Comparison of ENCODE assay signal across 10 cellular contexts in genomic region chr15:72796210-72796514, GRCh38. TPM values are rescaled to one million over a fixed set of nuclear protein-coding genes. Genes with fewer than 3 reads are reported as not detected.
DNase-seq lines count a peak whose midpoint lies in the region; ATAC-seq, FAIRE-seq and TF ChIP-seq lines count a peak whose summit lies in the region.
"Had no signal": no experiment of that assay in that cellular context is flagged by ENCODE, and none has a peak within 500 bp of the region (broad histone marks: within the 10 kb centered on the region; RNA-seq: fewer than 3 reads in every experiment).

No MANE protein-coding gene starts in this region.

- WGBS in right cardiac atrium, result 74% methylated on average over 7 of the region's 7 CpGs
- 23% methylated on average over 7 of the region's 7 CpGs for WGBS in HepG2 (ENCODE audit: low lambda C conversion rate)

- H2AFZ ChIP-seq in HepG2 (ENCODE audit: low read length), result no peak overlapping the region

- H3K27me3 Mint-ChIP-seq in activated naive CD8-positive, alpha-beta T cell treated with anti-CD3 and anti-CD28 coated beads for 36 hours, result peaks cover 61% of the 10 kb centered on the region

- DNase-seq in Right ventricle myocardium superior (no peak), right cardiac atrium (no peak), HepG2 (ENCODE audit: low spot score) (no peak), upper lobe of right lung (no peak), middle frontal gyrus (ENCODE audit: extremely low spot score, low spot score) (no peak), omental fat pad (ENCODE audit: low spot score) (no peak), occipital lobe (lab: John Stamatoyannopoulos, UW) (no peak)
- DNase-seq in activated naive CD8-positive, alpha-beta T cell treated with anti-CD3 and anti-CD28 coated beads for 36 hours, result no peak
- DNase-seq: NCI-H187 treated with DMSO at 0.1 percent for 48 hours had no signal

- H3K9me3 Mint-ChIP-seq in activated naive CD8-positive, alpha-beta T cell treated with anti-CD3 and anti-CD28 coated beads for 36 hours, result no peaks in the 10 kb centered on the region

- no peak for TF ChIP-seq RAD21 in HepG2 (CRISPR knock-in tag; IDR thresholded peaks at IDR 0.05)

- POLR2A ChIA-PET in HepG2 (lab: Yijun Ruan, JAX), result no interaction called here

- no peak for TF ChIP-seq POLR2A in HepG2 (IDR thresholded peaks at IDR 0.05; ENCODE audit: insufficient read depth in 1 of 2, low read depth in 2 of 2, low read length in 2 of 2)

- no peak overlapping the region for H3K27ac Mint-ChIP-seq in activated naive CD8-positive, alpha-beta T cell treated with anti-CD3 and anti-CD28 coated beads for 36 hours

- H3K9me3 ChIP-seq in right cardiac atrium (ENCODE audit: control insufficient read depth, low read length), result no peaks in the 10 kb centered on the region
- no peaks in the 10 kb centered on the region for H3K9me3 ChIP-seq in HepG2 (ENCODE audit: low read length)
- no peaks in the 10 kb centered on the region for H3K9me3 ChIP-seq in upper lobe of right lung

- in situ Hi-C loops in HepG2 (cut with HindIII; ENCODE audit: extremely low pct_ligation_motif_present, low pct_unique_long_range_greater_than_20kb), result loop anchor here (5.0 kb wide), 2 partner anchors 51 to 286 kb away; no protein-coding TSS in a partner anchor

- H3K4me1 ChIP-seq in right cardiac atrium (ENCODE audit: control insufficient read depth, insufficient read depth, low read length) (no peaks in the 10 kb centered on the region), HepG2 (ENCODE audit: insufficient read depth, low read length) (peaks cover 10% of the 10 kb centered on the region; the same call in 1 of the 2 replicates), upper lobe of right lung (peaks cover 4% of the 10 kb centered on the region)

- H3K27ac ChIP-seq in right cardiac atrium (ENCODE audit: low read length) (no peak overlapping the region), HepG2 (ENCODE audit: extremely low read length, insufficient read depth, low read length) (no peak overlapping the region), upper lobe of right lung (no peak overlapping the region)

- TF ChIP-seq CTCF in HepG2 (CRISPR knock-in tag; IDR thresholded peaks at IDR 0.05) (no peak), upper lobe of right lung (IDR thresholded peaks at IDR 0.05) (no peak), omental fat pad (IDR thresholded peaks at IDR 0.05) (no peak)

- peaks cover 6% of the 10 kb centered on the region for H3K4me1 Mint-ChIP-seq in activated naive CD8-positive, alpha-beta T cell treated with anti-CD3 and anti-CD28 coated beads for 36 hours

- H3K27me3 ChIP-seq in right cardiac atrium (ENCODE audit: control insufficient read depth, insufficient read depth), result no peaks in the 10 kb centered on the region
- peaks cover 1 to 14% of the 10 kb centered on the region in 2 experiments; a peak in 4 of 5 replicates for H3K27me3 ChIP-seq in HepG2 (ENCODE audit: control insufficient read depth in 1 of 2, insufficient read depth in 2 of 2, low read length in 2 of 2)
- peaks cover 7% of the 10 kb centered on the region for H3K27me3 ChIP-seq in upper lobe of right lung

- H3K4me2 ChIP-seq in HepG2 (ENCODE audit: low read depth, low read length), result peak overlapping the region; percentile 88

- no peak overlapping the region for H3K4me3 ChIP-seq in right cardiac atrium (ENCODE audit: low read length)
- H3K4me3 ChIP-seq in HepG2 (replicated peaks in 1 of 3; ENCODE audit: insufficient read depth in 1 of 3, low read depth in 2 of 3, low read length in 3 of 3), result peak overlapping the region; percentile 56 to 81 (median 65)
- peak overlapping the region; percentile 52 for H3K4me3 ChIP-seq in upper lobe of right lung

- no peaks in the 10 kb centered on the region for H3K79me2 ChIP-seq in HepG2 (ENCODE audit: insufficient read depth, low read length)

- no peaks in the 10 kb centered on the region for H3K36me3 Mint-ChIP-seq in activated naive CD8-positive, alpha-beta T cell treated with anti-CD3 and anti-CD28 coated beads for 36 hours

- CTCF ChIA-PET in HepG2 (lab: Yijun Ruan, JAX; ENCODE audit: low intra/inter-chr PET ratio, low total read pairs), result interaction anchor here (1.5 kb wide), 1 partner anchor 285 kb away, joined by 16 read pairs; no protein-coding TSS in a partner anchor

- no peaks in the 10 kb centered on the region for H4K20me1 ChIP-seq in HepG2 (ENCODE audit: insufficient read depth, low read length)

- peak; percentile 16 for ATAC-seq in Right ventricle myocardium superior (ENCODE audit: poor library complexity)
- ATAC-seq in right cardiac atrium, result no peak
- ATAC-seq in HepG2, result no peak; the same call in 2 of the 3 replicates
- ATAC-seq in upper lobe of right lung, result no peak
- no peak for ATAC-seq in omental fat pad (ENCODE audit: low FRiP score)

- no peaks in the 10 kb centered on the region for H3K36me3 ChIP-seq in HepG2 (replicated peaks in 1 of 2; ENCODE audit: control insufficient read depth in 1 of 2, insufficient read depth in 2 of 2, low read length in 2 of 2)
- H3K36me3 ChIP-seq in upper lobe of right lung, result no peaks in the 10 kb centered on the region

- intact Hi-C loops in Right ventricle myocardium superior (cut with DNase I) (loop anchor here (5.0 to 10.0 kb wide), 2 partner anchors 286 to 479 kb away; no protein-coding TSS in a partner anchor), right cardiac atrium (cut with DNase I) (loop anchor here in 3 of 4 donors (2.0 to 10.0 kb wide), 3 partner anchors 279 to 286 kb away; no protein-coding TSS in a partner anchor), HepG2 (cut with micrococcal nuclease; ENCODE audit: unreplicated experiment) (loop anchor here (10.0 kb wide), 1 partner anchor 449 kb away; no protein-coding TSS in a partner anchor), upper lobe of right lung (cut with DNase I) (loop anchor here (5.0 kb wide), 1 partner anchor 286 kb away; no protein-coding TSS in a partner anchor)

- no TSS peak for BruUV-seq in HepG2 (replicated peaks; lab: Mats Ljungman, UMichigan)

- TF ChIP-seq EP300 in HepG2 (IDR thresholded peaks at IDR 0.05; ENCODE audit: low read depth in 2 of 2, low read length in 2 of 2) (no peak), HepG2 (CRISPR knock-in tag; IDR thresholded peaks at IDR 0.05; ENCODE audit: borderline replicate concordance) (no peak)

- FAIRE-seq in HepG2 (lab: Jason Lieb, UNC), result no peak
- FAIRE-seq: G401.6 had no signal

- peak overlapping the region; percentile 72 for H3K4me3 Mint-ChIP-seq in activated naive CD8-positive, alpha-beta T cell treated with anti-CD3 and anti-CD28 coated beads for 36 hours

- H3K9ac ChIP-seq in HepG2 (ENCODE audit: insufficient read depth, low read depth, low read length), result peak overlapping the region; percentile 31; the same call in 1 of the 2 replicates

TF ChIP-seq in HepG2, 621 proteins besides CTCF, POLR2A, EP300 and RAD21 (continues in another document):
- TF ChIP-seq ZNF275 (CRISPR knock-in tag; IDR thresholded peaks at IDR 0.05; ENCODE audit: borderline replicate concordance) (no peak), ZEB1 (IDR thresholded peaks at IDR 0.05; ENCODE audit: insufficient replicate concordance, low read depth) (no peak)

RNA-seq across cellular contexts. Expression of gene ADPGK, which starts 12.6 kb away (rescaled TPM):
- total RNA-seq in Right ventricle myocardium superior (7.7 TPM), right cardiac atrium (10 to 100 TPM; 17.6 to 21.7 (median 18.1) TPM), HepG2 (2016; rRNA removed; fragmentation: Illumina TruSeq; extraction: Trizol) (33.5 and 67.5 TPM in 2 replicates), upper lobe of right lung (74.2 TPM), omental fat pad (10 to 100 TPM; 45.7 to 93.2 (median 61.1) TPM), occipital lobe (34.6 TPM)
- polyA plus RNA-seq in right cardiac atrium (12.6 TPM), HepG2 (2011; rRNA removed) (59.4 and 61.6 TPM in 2 replicates)
- 10 to 100 TPM; 66.0 to 69.9 TPM for total RNA-seq in activated naive CD8-positive, alpha-beta T cell treated with anti-CD3 and anti-CD28 coated beads for 36 hours
- total RNA-seq in HepG2 (2016; cell fraction: cytosol; rRNA removed; fragmentation: Illumina TruSeq; extraction: Trizol; ENCODE audit: low read depth), result 22.4 and 27.1 TPM in 2 replicates
- 32.0 and 67.5 TPM in 2 replicates for total RNA-seq in HepG2 (2016; cell fraction: insoluble cytoplasmic fraction; rRNA removed; fragmentation: Illumina TruSeq; extraction: Trizol)
- total RNA-seq in HepG2 (2016; cell fraction: membrane; rRNA removed; fragmentation: Illumina TruSeq; extraction: Trizol), result 22.2 and 23.4 TPM in 2 replicates
- total RNA-seq in HepG2 (2016; cell fraction: nucleus; rRNA removed; fragmentation: Illumina TruSeq; extraction: Trizol), result 67.5 and 93.2 TPM in 2 replicates
- 41.8 and 45.0 TPM in 2 replicates for polyA plus RNA-seq in HepG2 (2011; cell fraction: cytosol; rRNA removed)
- 62.2 and 69.8 TPM in 2 replicates for polyA plus RNA-seq in HepG2 (2011; cell fraction: nucleus; rRNA removed)
- 29.7 and 33.7 TPM in 2 replicates for polyA plus RNA-seq in HepG2 (2012)
- polyA plus RNA-seq in HepG2 (2016; cell fraction: cytosol; fragmentation: Illumina TruSeq; extraction: Trizol; ENCODE audit: low read depth), result 4.6 and 4.9 TPM in 2 replicates
- 25.8 and 28.0 TPM in 2 replicates for polyA plus RNA-seq in HepG2 (2016; cell fraction: insoluble cytoplasmic fraction; fragmentation: Illumina TruSeq; extraction: Trizol; ENCODE audit: low read depth)
- polyA plus RNA-seq in HepG2 (2016; cell fraction: membrane; fragmentation: Illumina TruSeq; extraction: Trizol; ENCODE audit: low read depth), result 10.4 and 11.2 TPM in 2 replicates
- polyA plus RNA-seq in HepG2 (2016; cell fraction: nucleus; fragmentation: Illumina TruSeq; extraction: Trizol; ENCODE audit: insufficient read depth, low read depth), result 113 and 118 TPM in 2 replicates
- polyA minus RNA-seq in HepG2 (2011; rRNA and poly(A)+ RNA removed; ENCODE audit: low replicate concordance), result 47.4 and 81.7 TPM in 2 replicates
- polyA minus RNA-seq in HepG2 (2011; cell fraction: cytosol; rRNA and poly(A)+ RNA removed), result 17.2 and 21.0 TPM in 2 replicates
- 86.3 and 91.4 TPM in 2 replicates for polyA minus RNA-seq in HepG2 (2011; cell fraction: nucleus; rRNA and poly(A)+ RNA removed)
